In the genomic region with DNA sequence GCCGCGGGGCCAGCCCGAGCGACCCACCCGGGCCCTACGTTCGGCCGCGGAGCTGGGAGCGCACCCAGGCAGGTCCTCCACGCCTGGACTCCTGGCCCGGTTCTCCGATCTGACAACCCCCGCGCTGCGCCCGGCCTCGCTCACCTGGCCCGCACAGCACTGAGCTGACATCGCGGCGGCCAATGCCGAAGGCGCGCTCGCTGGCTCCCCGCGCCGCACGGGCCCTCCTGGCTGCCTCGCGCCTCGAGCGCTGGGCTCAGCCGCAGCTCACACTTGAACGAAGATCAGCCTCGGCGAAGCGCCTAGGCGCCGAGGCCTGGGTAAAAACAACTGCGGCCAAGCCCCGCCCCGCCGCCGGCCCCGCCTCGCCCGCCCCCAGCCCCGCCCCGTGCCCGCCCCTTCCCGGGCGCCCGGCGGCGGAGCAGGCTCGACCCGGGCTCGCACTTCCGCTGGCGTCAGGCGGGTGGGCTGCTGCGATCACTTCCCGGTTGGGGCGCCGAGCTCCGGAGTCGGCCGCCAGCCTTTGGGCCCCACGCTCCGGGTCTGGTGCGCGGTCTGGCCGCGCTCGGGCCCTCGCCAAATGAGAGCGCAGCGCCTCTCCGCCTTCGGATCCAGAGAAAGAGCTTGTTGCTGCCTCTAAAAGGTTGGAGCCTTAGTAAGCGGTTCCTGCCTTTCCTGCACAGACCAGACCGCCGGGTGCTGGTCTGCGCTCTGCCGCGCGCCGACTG, we compare ENCODE assay signal across 8 cellular contexts. TPM values are rescaled to one million over a fixed set of nuclear protein-coding genes. Genes with fewer than 3 reads are reported as not detected.
A peak's percentile ranks its signal among the peaks of the same experiment; 100 is the strongest.
DNase-seq lines count a peak whose midpoint lies in the region; ATAC-seq and TF ChIP-seq lines count a peak whose summit lies in the region.

SERINC5 (minus strand) TSS at position 297 of the 728 bp plus-strand sequence; CDS start at position 171, 126 bp downstream.

- peak; percentile 82 to 93 for TF ChIP-seq POLR2A in uterus (IDR thresholded peaks at IDR 0.05)

- peak; percentile 84 for ATAC-seq in GM21529 (IDR thresholded peaks at IDR 0.05; ENCODE audit: unreplicated experiment)
- peak; percentile 96 for ATAC-seq in right cardiac atrium

- H3K27me3 ChIP-seq in right cardiac atrium (ENCODE audit: control insufficient read depth, insufficient read depth) (no peaks in the 10 kb centered on the region), rectal smooth muscle tissue (ENCODE audit: control insufficient read depth, insufficient read depth, low read length) (no peaks in the 10 kb centered on the region), uterus (no peaks in the 10 kb centered on the region)

- TF ChIP-seq EP300 in Ishikawa (IDR thresholded peaks at IDR 0.05; ENCODE audit: borderline replicate concordance), result no peak

- no peak for TF ChIP-seq RAD21 in Ishikawa (IDR thresholded peaks at IDR 0.05; ENCODE audit: low read depth)

- H3K4me1 ChIP-seq in right cardiac atrium (ENCODE audit: control insufficient read depth, insufficient read depth, low read length), result peaks cover 5% of the 10 kb centered on the region
- H3K4me1 ChIP-seq in rectal smooth muscle tissue (ENCODE audit: control insufficient read depth, insufficient read depth, low read length), result peaks cover 8% of the 10 kb centered on the region
- H3K4me1 ChIP-seq in uterus, result peaks cover 4 to 9% of the 10 kb centered on the region in 2 donors

- H3K27ac ChIP-seq in right cardiac atrium (ENCODE audit: low read length) (peak within 1 kb of the TSS; percentile 96), rectal smooth muscle tissue (ENCODE audit: low read depth, low read length) (peak within 1 kb of the TSS; percentile 97), uterus (peak within 1 kb of the TSS; percentile 90 to 96)

- H3K9me3 ChIP-seq in right cardiac atrium (ENCODE audit: control insufficient read depth, low read length) (no peaks in the 10 kb centered on the region), uterus (no peaks in the 10 kb centered on the region)

- peak within 1 kb of the TSS; percentile 93 for H3K9ac ChIP-seq in rectal smooth muscle tissue (ENCODE audit: low read length)

- peak; percentile 82 for DNase-seq in EH (ENCODE audit: low read depth)
- peak; percentile 74 to 89 (median 77) for DNase-seq in T-helper 2 cell
- DNase-seq in amygdala (lab: John Stamatoyannopoulos, UW), result peak; percentile 52 to 92 (median 81)
- DNase-seq in right cardiac atrium, result peak; percentile 90 to 95 (median 94)
- peak; percentile 79 to 85 for DNase-seq in uterus

- H3K4me3 ChIP-seq in right cardiac atrium (ENCODE audit: low read length), result peak within 1 kb of the TSS; percentile 62
- H3K4me3 ChIP-seq in rectal smooth muscle tissue (ENCODE audit: low read length), result peak within 1 kb of the TSS; percentile 91
- H3K4me3 ChIP-seq in uterus, result peak within 1 kb of the TSS; percentile 51 to 64

- H3K36me3 ChIP-seq in rectal smooth muscle tissue (ENCODE audit: control insufficient read depth, insufficient read depth, low read length) (no peaks in the 10 kb centered on the region), uterus (no peaks in the 10 kb centered on the region)

- peak in 1 of 4 experiments; percentile 29 for TF ChIP-seq CTCF in uterus (IDR thresholded peaks at IDR 0.05)

- under 1% methylated on average over 90 of the region's 90 CpGs for WGBS in right cardiac atrium

- intact Hi-C loops in right cardiac atrium (cut with DNase I) (loop anchor here in 3 of 4 donors (10.0 kb wide), 1 partner anchor 61 kb away; no protein-coding TSS in a partner anchor), uterus (cut with DNase I; ENCODE audit: low total_unique reads) (loop anchor here (10.0 kb wide), 1 partner anchor 149 kb away; the partner anchor contains the start of gene ZFYVE16)

TF ChIP-seq in Ishikawa, 13 proteins besides CTCF, POLR2A, EP300 and RAD21:
- peak; percentile 48; the same call in 1 of the 2 replicates for TF ChIP-seq CREB1 (IDR thresholded peaks at IDR 0.05; ENCODE audit: low read depth)
- no peak for TF ChIP-seq NFIC (IDR thresholded peaks at IDR 0.05)
- TF ChIP-seq, protein P1, sequence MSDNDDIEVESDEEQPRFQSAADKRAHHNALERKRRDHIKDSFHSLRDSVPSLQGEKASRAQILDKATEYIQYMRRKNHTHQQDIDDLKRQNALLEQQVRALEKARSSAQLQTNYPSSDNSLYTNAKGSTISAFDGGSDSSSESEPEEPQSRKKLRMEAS (IDR thresholded peaks at IDR 0.05), result peak; percentile 85; the same call in 1 of the 2 replicates
- peak; percentile 64 for TF ChIP-seq TAF1 (IDR thresholded peaks at IDR 0.05; ENCODE audit: low read depth)

RNA-seq across cellular contexts. Expression of gene SERINC5, which starts in this region (rescaled TPM):
- total RNA-seq in right cardiac atrium (10 to 100 TPM; 11.1 to 13.4 (median 12.4) TPM), uterus (10 to 100 TPM in 3 of 4 donors, 1 to 10 TPM in 1; 9.5 to 54.5 (median 22.4) TPM)
- polyA plus RNA-seq in right cardiac atrium, result 3.5 TPM

Comparison
In these comparisons a context has a peak if more than half of its experiments do, and no peak if none do; other contexts are left out.
1. Peak in every context shown above with its lines: DNase-seq, ATAC-seq, H3K4me3 ChIP-seq and H3K27ac ChIP-seq.